In genomic region chr6:151140767-151141166, GRCh38 we compare ENCODE assay signal across 26 cellular contexts.
"Had no signal": no experiment of that assay in that cellular context is flagged by ENCODE, and none has a peak within 500 bp of the region (broad histone marks: within the 10 kb centered on the region; RNA-seq: fewer than 3 reads in every experiment).

No MANE protein-coding gene starts in this region.

- H3K36me3 ChIP-seq: ascending aorta, Peyer's patch had no signal

- H3K4me3 ChIP-seq: ascending aorta, Peyer's patch had no signal

- H3K27me3 ChIP-seq: ascending aorta, Peyer's patch had no signal

- H3K9me3 ChIP-seq: ascending aorta, Peyer's patch had no signal

- H3K27ac ChIP-seq: ascending aorta, KMS-11, Peyer's patch had no signal

- DNase-seq: activated CD4-positive, alpha-beta T cell treated with anti-CD3 and anti-CD28 coated beads, Interleukin-2, amount 10 ng/mL, durations not matched to agents 7 days and 5 days; activated CD4-positive, alpha-beta T cell treated with anti-CD3 and anti-CD28 coated beads, Interleukin-2, amount 50 U/mL, for 48 hours; activated CD8-positive, alpha-beta T cell treated with anti-CD3 and anti-CD28 coated beads, Interleukin-2, amount 10 ng/mL, durations not matched to agents 7 days and 5 days; activated gamma-delta T cell; activated naive CD4-positive, alpha-beta T cell treated with Interleukin-2 at 50 U/mL for 16 hours; activated naive CD8-positive, alpha-beta T cell treated with anti-CD3 and anti-CD28 coated beads, Interleukin-2, amount 10 ng/mL, durations not matched to agents 7 days and 5 days; activated T-cell treated with anti-CD3 and anti-CD28 coated beads, Interleukin-2, amount 50 U/mL, for 24 hours; amygdala; MM.1S; NCI-H1092 treated with DMSO at 0.1 percent for 48 hours; NCI-H1417; NCI-H146; NCI-H187; NCI-H2029 treated with DMSO at 0.1 percent for 48 hours; NCI-H2107; NCI-H2171; NCI-H510A; NCI-H526; NCI-H748 treated with DMSO at 0.1 percent for 48 hours; NK-92 treated with Interleukin-12 subunit alpha and Interleukin-12 subunit beta, amount 100 ng/mL, for 24 hours; PC-3; Peyer's patch; RPMI8226 had no signal

- FAIRE-seq: TTC549 had no signal

- ATAC-seq: activated CD8-positive, alpha-beta T cell treated with anti-CD3 and anti-CD28 coated beads, Interleukin-2, amount 10 ng/mL, durations not matched to agents 7 days and 5 days; PC-3 had no signal

- H3K4me1 ChIP-seq: ascending aorta, Peyer's patch had no signal
